In the genomic region with DNA sequence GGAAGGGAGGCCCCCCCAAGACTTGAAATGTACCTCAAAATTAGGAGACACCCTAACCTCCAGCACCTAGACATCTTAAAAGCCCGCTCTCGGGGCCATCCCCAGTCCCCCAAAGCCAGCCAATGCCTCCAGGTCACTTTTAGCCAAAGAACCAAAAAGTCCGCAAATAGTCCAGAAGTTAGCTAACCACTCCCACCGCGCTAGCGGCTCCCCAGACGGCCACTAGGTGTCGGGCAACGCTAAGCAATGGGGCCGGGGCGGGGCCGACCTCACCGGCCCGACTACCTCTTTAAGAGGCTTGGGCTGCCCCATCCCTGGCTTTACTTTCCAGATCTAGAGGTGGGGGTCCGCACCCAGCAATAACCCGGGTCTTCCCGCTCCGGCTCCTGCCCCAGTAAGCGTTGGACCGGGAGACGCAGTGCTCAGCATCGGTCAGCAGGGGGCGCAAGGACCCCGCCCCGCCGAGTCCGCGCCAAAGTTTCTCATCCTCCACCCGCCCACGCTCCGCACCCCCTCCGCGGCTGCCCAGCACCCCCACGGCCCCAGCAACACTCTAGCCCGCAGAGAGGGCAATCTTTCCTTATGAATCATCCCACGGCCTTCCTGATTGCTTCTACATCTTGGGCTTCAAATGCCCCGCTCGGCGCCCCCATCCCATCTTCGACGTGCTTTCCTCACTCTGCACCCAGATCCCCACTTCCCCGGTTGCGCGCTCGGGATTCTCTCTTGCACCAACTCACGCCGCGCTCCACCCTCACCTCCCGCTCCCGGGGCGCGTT, we compare ENCODE assay signal across 1 cellular context.
TF ChIP-seq lines count a peak whose summit lies in the region.

No MANE protein-coding gene starts in this region.

TF ChIP-seq in IMR-90, 13 proteins besides CTCF, POLR2A, EP300 and RAD21 (continued from another document):
- TF ChIP-seq USF2 (IDR thresholded peaks at IDR 0.05; ENCODE audit: low read depth, low read length) (no peak), MAZ (IDR thresholded peaks at IDR 0.05; ENCODE audit: borderline replicate concordance, low read depth, low read length) (peak; percentile 77; the same call in 1 of the 2 replicates), BHLHE40 (IDR thresholded peaks at IDR 0.05; ENCODE audit: low read depth, low read length) (no peak), CEBPB (IDR thresholded peaks at IDR 0.05; ENCODE audit: low read depth, low read length) (no peak)
